In the genomic region with DNA sequence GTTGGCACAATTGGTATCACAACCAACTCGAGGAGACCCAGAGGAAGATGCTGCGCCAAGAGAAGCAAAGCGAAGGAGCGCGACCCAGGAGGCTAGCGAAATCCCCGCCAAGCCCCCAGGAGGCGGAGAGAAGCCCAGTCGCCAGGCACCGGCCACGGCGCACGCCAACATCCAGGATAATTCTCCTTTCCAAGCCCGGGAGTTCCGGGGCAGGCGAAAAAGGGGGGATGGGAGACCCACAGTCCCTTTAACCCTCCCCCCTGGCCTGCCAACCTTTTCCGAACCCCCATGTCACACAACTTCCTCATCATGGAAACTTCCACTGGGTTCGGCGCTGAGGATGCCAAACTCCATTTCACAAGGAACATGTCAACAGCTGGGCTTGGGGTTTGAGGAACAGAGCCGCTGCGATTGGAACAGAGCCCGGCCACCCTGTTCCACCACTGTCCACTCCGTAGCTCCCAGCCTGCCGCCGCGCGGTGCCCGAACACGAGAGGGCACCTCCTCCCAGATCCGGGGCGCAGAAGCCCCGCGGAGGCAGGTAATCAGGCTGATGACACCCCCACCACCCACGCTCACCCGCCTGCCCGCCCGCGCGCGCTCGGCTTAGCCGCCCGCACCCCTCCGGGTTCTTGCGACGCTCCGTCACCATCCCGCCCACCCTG, we compare ENCODE assay signal across 8 cellular contexts. TPM values are rescaled to one million over a fixed set of nuclear protein-coding genes. Genes with fewer than 3 reads are reported as not detected.
DNase-seq lines count a peak whose midpoint lies in the region; ATAC-seq, FAIRE-seq and TF ChIP-seq lines count a peak whose summit lies in the region.

No MANE protein-coding gene starts in this region.

- H3K4me1 Mint-ChIP-seq in CD8-positive, alpha-beta memory T cell, result no peaks in the 10 kb centered on the region
- H3K4me1 Mint-ChIP-seq in endodermal cell, result peaks cover 13% of the 10 kb centered on the region

- CTCF ChIA-PET in CD8-positive, alpha-beta memory T cell (lab: Charles Lee), result no interaction called here

- 0 to 1% methylated on average over 4 to 48 of the region's 48 CpGs for WGBS in endodermal cell (ENCODE audit: insufficient coverage in 1 of 2, insufficient read length in 1 of 2), 2 experiments
- WGBS in lung, 2 donors, result 1% methylated on average over 48 of the region's 48 CpGs
- WGBS in thymus, result 2% methylated on average over 48 of the region's 48 CpGs

- H3K27me3 ChIP-seq in CD8-positive, alpha-beta memory T cell (ENCODE audit: insufficient read depth, low read length, poor library complexity, severe bottlenecking), result no peaks in the 10 kb centered on the region
- peaks cover 66% of the 10 kb centered on the region for H3K27me3 ChIP-seq in endodermal cell (ENCODE audit: control insufficient read depth, insufficient read depth, low read length, poor library complexity, severe bottlenecking)
- no peaks in the 10 kb centered on the region for H3K27me3 ChIP-seq in lung (ENCODE audit: control insufficient read depth, insufficient read depth)
- peaks cover 32% of the 10 kb centered on the region for H3K27me3 ChIP-seq in thymus (ENCODE audit: control insufficient read depth, insufficient read depth)

- FAIRE-seq in GM12891 (lab: Jason Lieb, UNC), result no peak

- H3K4me1 ChIP-seq in CD8-positive, alpha-beta memory T cell (ENCODE audit: insufficient read depth, low read length), result no peaks in the 10 kb centered on the region
- H3K4me1 ChIP-seq in endodermal cell (ENCODE audit: control insufficient read depth, insufficient read depth, low read length), result no peaks in the 10 kb centered on the region
- peaks cover 6 to 25% of the 10 kb centered on the region in 2 donors for H3K4me1 ChIP-seq in lung (ENCODE audit: control insufficient read depth in 2 of 2, insufficient read depth in 2 of 2, low read length in 2 of 2)
- H3K4me1 ChIP-seq in thymus (ENCODE audit: control insufficient read depth, insufficient read depth, low read length), result no peaks in the 10 kb centered on the region

- H3K36me3 Mint-ChIP-seq in CD8-positive, alpha-beta memory T cell, result no peaks in the 10 kb centered on the region
- H3K36me3 Mint-ChIP-seq in endodermal cell (ENCODE audit: low read depth), result no peaks in the 10 kb centered on the region

- peak overlapping the region; percentile 55 for H3K27ac ChIP-seq in CD8-positive, alpha-beta memory T cell (ENCODE audit: low read depth, low read length)
- no peak overlapping the region for H3K27ac ChIP-seq in endodermal cell (ENCODE audit: low read depth, low read length)
- peak overlapping the region; percentile 81 to 98 for H3K27ac ChIP-seq in lung (ENCODE audit: low read depth in 1 of 2, low read length in 1 of 2)
- peak overlapping the region; percentile 84 for H3K27ac ChIP-seq in thymus (ENCODE audit: low read depth)

- peaks cover 0 to 7% (median 3%) of the 10 kb centered on the region in 5 donors for H3K9me3 Mint-ChIP-seq in CD8-positive, alpha-beta memory T cell
- no peaks in the 10 kb centered on the region for H3K9me3 Mint-ChIP-seq in endodermal cell

- no peak overlapping the region for H3K27ac Mint-ChIP-seq in CD8-positive, alpha-beta memory T cell
- H3K27ac Mint-ChIP-seq in endodermal cell, result no peak overlapping the region

- peak; percentile 8 for TF ChIP-seq CTCF in endodermal cell (conservative IDR thresholded peaks at IDR 0.05)
- TF ChIP-seq CTCF in lung (IDR thresholded peaks at IDR 0.05; ENCODE audit: control extremely low read depth, extremely low read depth), result no peak

- no peak overlapping the region for H3K9ac ChIP-seq in endodermal cell (ENCODE audit: extremely low read depth, low read length, poor library complexity, severe bottlenecking)

- no peak overlapping the region for H3K4me3 Mint-ChIP-seq in CD8-positive, alpha-beta memory T cell
- peak overlapping the region; percentile 75 for H3K4me3 Mint-ChIP-seq in endodermal cell

- ATAC-seq in lung (ENCODE audit: insufficient read depth, low FRiP score) (peak; percentile 39), GM19463 (IDR thresholded peaks at IDR 0.05; ENCODE audit: unreplicated experiment) (no peak)

- H3K36me3 ChIP-seq in CD8-positive, alpha-beta memory T cell (ENCODE audit: insufficient read depth, low read length), result no peaks in the 10 kb centered on the region
- H3K36me3 ChIP-seq in endodermal cell (ENCODE audit: control insufficient read depth, insufficient read depth, low read length) (no peaks in the 10 kb centered on the region), lung (ENCODE audit: control insufficient read depth in 2 of 2, insufficient read depth in 2 of 2, low read length in 2 of 2) (no peaks in the 10 kb centered on the region), thymus (ENCODE audit: control insufficient read depth, insufficient read depth) (no peaks in the 10 kb centered on the region)

- no peak overlapping the region for H3K4me3 ChIP-seq in CD8-positive, alpha-beta memory T cell (ENCODE audit: low read length)
- H3K4me3 ChIP-seq in endodermal cell (ENCODE audit: low read length) (peak overlapping the region; percentile 76), lung (peak overlapping the region; percentile 66), thymus (ENCODE audit: low read length) (peak overlapping the region; percentile 39)

- POLR2A ChIA-PET in CD8-positive, alpha-beta memory T cell (lab: Charles Lee), result no interaction called here

- DNase-seq in CD8-positive, alpha-beta memory T cell, result no peak
- DNase-seq in NCI-H69 (lab: John Stamatoyannopoulos, UW), result peak; percentile 80
- peak; percentile 80 for DNase-seq in endodermal cell
- peak; percentile 64 for DNase-seq in lung (ENCODE audit: low spot score)
- DNase-seq in GF-D8 (lab: John Stamatoyannopoulos, UW), result no peak
- no peak for DNase-seq in GM12891 (ENCODE audit: insufficient read length, low spot score)

- H3K27me3 Mint-ChIP-seq in CD8-positive, alpha-beta memory T cell, result peaks cover 34 to 37% of the 10 kb centered on the region in 2 donors
- H3K27me3 Mint-ChIP-seq in endodermal cell (ENCODE audit: insufficient read depth), result peaks cover 73% of the 10 kb centered on the region

- no peak for TF ChIP-seq POLR2A in GM12891 (IDR thresholded peaks at IDR 0.05; ENCODE audit: low read depth, low read length)

- no peaks in the 10 kb centered on the region for H3K9me3 ChIP-seq in CD8-positive, alpha-beta memory T cell (ENCODE audit: low read length)
- H3K9me3 ChIP-seq in endodermal cell (ENCODE audit: control insufficient read depth, low read length), result no peaks in the 10 kb centered on the region
- no peaks in the 10 kb centered on the region for H3K9me3 ChIP-seq in lung (ENCODE audit: control insufficient read depth in 2 of 2, insufficient read depth in 1 of 2, low read length in 1 of 2)
- no peaks in the 10 kb centered on the region for H3K9me3 ChIP-seq in thymus (ENCODE audit: control insufficient read depth)

TF ChIP-seq in GM12891, 5 proteins besides CTCF, POLR2A, EP300 and RAD21:
- TF ChIP-seq SPI1 (IDR thresholded peaks at IDR 0.05; ENCODE audit: low read depth, low read length) (no peak), POU2F2 (IDR thresholded peaks at IDR 0.05; ENCODE audit: low read depth, low read length) (no peak)

RNA-seq across cellular contexts. Expression of a gene that starts 0.6 kb away (rescaled TPM):
- not detected for total RNA-seq in CD8-positive, alpha-beta memory T cell
- not detected for polyA plus RNA-seq in CD8-positive, alpha-beta memory T cell
- under 1 TPM; 0.24 to 0.26 TPM for total RNA-seq in endodermal cell
- 0.43 TPM for polyA plus RNA-seq in endodermal cell (2013, experiment 1 of 2)
- polyA plus RNA-seq in endodermal cell (2013, experiment 2 of 2), result 0.29 TPM
- total RNA-seq in lung, result 10 to 100 TPM in 1 of 2 donors, 1 to 10 TPM in 1; 9.7 to 23.5 TPM
- polyA plus RNA-seq in lung, result 1 to 10 TPM; 2.1 to 2.6 TPM
- 3.5 TPM for polyA plus RNA-seq in thymus
- polyA plus RNA-seq in GM12891 (2012; ENCODE audit: low read depth, missing spikeins), result not detected

Comparison
In these comparisons a context has a peak if more than half of its experiments do, and no peak if none do; other contexts are left out.
1. DNase-seq: peak in NCI-H69 (single experiment), endodermal cell (single experiment) and lung (single experiment); none in CD8-positive, alpha-beta memory T cell (0 of 5), GF-D8 (single experiment) and GM12891 (single experiment).
2. RNA of a gene that starts 0.6 kb away (total RNA-seq): 9.7 to 23.5 TPM in lung; 0.24 to 0.26 TPM in endodermal cell and not detected in CD8-positive, alpha-beta memory T cell; every median in the first group is over 4 times any median in the second.